Comparison of ENCODE assay signal across 13 cellular contexts in genomic region chr11:16312242-16312641, GRCh38. TPM values are rescaled to one million over a fixed set of nuclear protein-coding genes. Genes with fewer than 3 reads are reported as not detected.
"Had no signal": no experiment of that assay in that cellular context is flagged by ENCODE, and none has a peak within 500 bp of the region (broad histone marks: within the 10 kb centered on the region; RNA-seq: fewer than 3 reads in every experiment).

No MANE protein-coding gene starts in this region.

- H3K9me3 Mint-ChIP-seq: activated naive CD4-positive, alpha-beta T cell treated with anti-CD3 and anti-CD28 coated beads, Interleukin-2, amount 10 ng/mL, durations not matched to agents 7 days and 5 days had no signal

- H3K4me1 Mint-ChIP-seq: activated naive CD4-positive, alpha-beta T cell treated with anti-CD3 and anti-CD28 coated beads, Interleukin-2, amount 10 ng/mL, durations not matched to agents 7 days and 5 days; naive thymus-derived CD8-positive, alpha-beta T cell had no signal

- H3K4me3 Mint-ChIP-seq: activated naive CD4-positive, alpha-beta T cell treated with anti-CD3 and anti-CD28 coated beads, Interleukin-2, amount 10 ng/mL, durations not matched to agents 7 days and 5 days; naive thymus-derived CD8-positive, alpha-beta T cell had no signal

- DNase-seq: activated CD4-positive, alpha-beta T cell treated with anti-CD3 and anti-CD28 coated beads, Interleukin-2, amount 50 U/mL, for 4 hours; activated CD4-positive, CD25-positive, alpha-beta regulatory T cell treated with anti-CD3 and anti-CD28 coated beads, Interleukin-2, amount 50 U/mL, for 72 hours; activated naive CD4-positive, alpha-beta T cell treated with anti-CD3 and anti-CD28 coated beads, Interleukin-2, amount 10 ng/mL, durations not matched to agents 7 days and 5 days; activated T-cell treated with anti-CD3 and anti-CD28 coated beads, Interleukin-2, amount 50 U/mL, for 1 hour; cerebellar nuclear complex; effector memory CD4-positive, alpha-beta T cell; foreskin keratinocyte; kidney glomerular epithelial cell; mesenchymal stem cell; naive thymus-derived CD8-positive, alpha-beta T cell; stimulated activated CD4-positive, alpha-beta T cell treated with anti-CD3 and anti-CD28 coated beads, Interleukin-4, amount 100 ng/mL, for 24 hours; stimulated activated naive CD4-positive, alpha-beta T cell; uterus had no signal

- H3K36me3 Mint-ChIP-seq: activated naive CD4-positive, alpha-beta T cell treated with anti-CD3 and anti-CD28 coated beads, Interleukin-2, amount 10 ng/mL, durations not matched to agents 7 days and 5 days; naive thymus-derived CD8-positive, alpha-beta T cell had no signal

- H3K27me3 Mint-ChIP-seq: activated naive CD4-positive, alpha-beta T cell treated with anti-CD3 and anti-CD28 coated beads, Interleukin-2, amount 10 ng/mL, durations not matched to agents 7 days and 5 days; naive thymus-derived CD8-positive, alpha-beta T cell had no signal

- H3K27ac Mint-ChIP-seq: activated naive CD4-positive, alpha-beta T cell treated with anti-CD3 and anti-CD28 coated beads, Interleukin-2, amount 10 ng/mL, durations not matched to agents 7 days and 5 days; naive thymus-derived CD8-positive, alpha-beta T cell had no signal

RNA-seq across cellular contexts. Expression of gene SOX6, which starts 44.1 kb away (rescaled TPM):
- total RNA-seq: naive thymus-derived CD8-positive, alpha-beta T cell had no signal
